ENCODE assay signal across 12 cellular contexts in genomic region chr3:195101927-195102608, GRCh38.
A peak's percentile ranks its signal among the peaks of the same experiment; 100 is the strongest.
DNase-seq lines count a peak whose midpoint lies in the region; ATAC-seq and TF ChIP-seq lines count a peak whose summit lies in the region.
"Had no signal": no experiment of that assay in that cellular context is flagged by ENCODE, and none has a peak within 500 bp of the region (broad histone marks: within the 10 kb centered on the region; RNA-seq: fewer than 3 reads in every experiment).

No MANE protein-coding gene starts in this region.

- H3K4me1 Mint-ChIP-seq in Caco-2 (ENCODE audit: low read depth, unreplicated experiment), result peaks cover 33% of the 10 kb centered on the region

- H3K27ac ChIP-seq in PC-9, result peak overlapping the region; percentile 52
- H3K27ac ChIP-seq in foreskin keratinocyte, result peak overlapping the region; percentile 40
- peak overlapping the region in 3 of 4 donors; percentile 12 to 67 (median 58) for H3K27ac ChIP-seq in gastrocnemius medialis

- peaks cover 36% of the 10 kb centered on the region for H3K4me1 ChIP-seq in Caco-2
- peaks cover 47% of the 10 kb centered on the region for H3K4me1 ChIP-seq in PC-9 (replicated peaks; ENCODE audit: insufficient read depth)
- H3K4me1 ChIP-seq in foreskin keratinocyte, result peaks cover 24% of the 10 kb centered on the region
- H3K4me1 ChIP-seq in gastrocnemius medialis, result peaks cover 13 to 23% of the 10 kb centered on the region in 2 donors

- no peaks in the 10 kb centered on the region for H3K27me3 Mint-ChIP-seq in Caco-2 (ENCODE audit: insufficient read depth, unreplicated experiment)
- H3K27me3 Mint-ChIP-seq: activated naive CD8-positive, alpha-beta T cell had no signal

- no peaks in the 10 kb centered on the region for H3K36me3 Mint-ChIP-seq in Caco-2 (ENCODE audit: insufficient read depth, unreplicated experiment)

- POLR2A ChIA-PET in Caco-2 (lab: Charles Lee) (no interaction called here), PC-9 (lab: Charles Lee; ENCODE audit: unreplicated experiment) (no interaction called here)

- no peaks in the 10 kb centered on the region for H3K9me2 ChIP-seq in PC-9 (ENCODE audit: insufficient read depth)

- H3K27me3 ChIP-seq in Caco-2 (replicated peaks; ENCODE audit: control insufficient read depth, insufficient read depth, low read length) (no peaks in the 10 kb centered on the region), PC-9 (ENCODE audit: insufficient read depth, low read depth) (no peaks in the 10 kb centered on the region), foreskin keratinocyte (no peaks in the 10 kb centered on the region), gastrocnemius medialis (no peaks in the 10 kb centered on the region)

- no TSS peak for BruUV-seq in Caco-2 (replicated peaks; lab: Mats Ljungman, UMichigan)
- no TSS peak for BruUV-seq in PC-9 (replicated peaks; lab: Mats Ljungman, UMichigan)

- no peak overlapping the region for H3K4me3 Mint-ChIP-seq in Caco-2 (ENCODE audit: unreplicated experiment)
- H3K4me3 Mint-ChIP-seq: activated naive CD8-positive, alpha-beta T cell had no signal

- H3K36me3 ChIP-seq in Caco-2 (ENCODE audit: control insufficient read depth, insufficient read depth, low read length), result no peaks in the 10 kb centered on the region
- no peaks in the 10 kb centered on the region for H3K36me3 ChIP-seq in PC-9 (ENCODE audit: low read depth)
- H3K36me3 ChIP-seq in gastrocnemius medialis, result no peaks in the 10 kb centered on the region

- in situ Hi-C loops in gastrocnemius medialis (cut with MboI; ENCODE audit: low sequenced_read_pairs in 4 of 4), result no loop called here

- no peak for DNase-seq in Caco-2
- DNase-seq in PC-9, result no peak
- DNase-seq in foreskin keratinocyte, result no peak
- no peak for DNase-seq in gastrocnemius medialis
- DNase-seq in ecto neural progenitor cell (ENCODE audit: low spot score), result no peak
- no peak for DNase-seq in amygdala (lab: John Stamatoyannopoulos, UW)
- DNase-seq: cortex of kidney, NCI-H1694 treated with DMSO at 0.1 percent for 48 hours, NCI-H526 treated with DMSO at 0.1 percent for 48 hours had no signal

- TF ChIP-seq CTCF in Caco-2 (IDR thresholded peaks at IDR 0.05; ENCODE audit: insufficient read depth in 1 of 2, low read depth in 1 of 2, low read length in 1 of 2, severe bottlenecking in 1 of 2, unreplicated experiment in 1 of 2), result no peak
- TF ChIP-seq CTCF in PC-9 (conservative IDR thresholded peaks at IDR 0.05), result no peak
- no peak for TF ChIP-seq CTCF in foreskin keratinocyte (conservative IDR thresholded peaks at IDR 0.05)
- TF ChIP-seq CTCF in gastrocnemius medialis (IDR thresholded peaks at IDR 0.05 in 4 of 5, conservative IDR thresholded peaks at IDR 0.05 in 1 of 5), result no peak

- no peak for ATAC-seq in foreskin keratinocyte
- no peak for ATAC-seq in gastrocnemius medialis
- no peak for ATAC-seq in GM21381 (IDR thresholded peaks at IDR 0.05; ENCODE audit: unreplicated experiment)
- no peak for ATAC-seq in HG03469 (IDR thresholded peaks at IDR 0.05; ENCODE audit: unreplicated experiment)

- no peaks in the 10 kb centered on the region for H3K9me3 ChIP-seq in Caco-2
- no peaks in the 10 kb centered on the region for H3K9me3 ChIP-seq in PC-9 (ENCODE audit: insufficient read depth, low read depth)
- no peaks in the 10 kb centered on the region for H3K9me3 ChIP-seq in gastrocnemius medialis

- no peak overlapping the region for H2AFZ ChIP-seq in PC-9

- H3F3A ChIP-seq in PC-9 (ENCODE audit: insufficient read depth, low read depth), result peaks cover 12% of the 10 kb centered on the region

- H3K79me2 ChIP-seq in PC-9 (ENCODE audit: low read depth), result no peaks in the 10 kb centered on the region

- no peak for TF ChIP-seq POLR2A in gastrocnemius medialis (IDR thresholded peaks at IDR 0.05)

- no peaks in the 10 kb centered on the region for H3K9me3 Mint-ChIP-seq in Caco-2 (ENCODE audit: unreplicated experiment)

- CTCF ChIA-PET in Caco-2 (lab: Charles Lee), result no interaction called here
- CTCF ChIA-PET in PC-9 (lab: Charles Lee), result interaction anchor here (0.6 kb wide), 1 partner anchor 339 kb away, joined by 6 read pairs; no protein-coding TSS in a partner anchor

- peak overlapping the region; percentile 32 for H3K4me2 ChIP-seq in PC-9

- intact Hi-C loops in Caco-2 (cut with micrococcal nuclease; ENCODE audit: unreplicated experiment), result no loop called here
- intact Hi-C loops in PC-9 (cut with micrococcal nuclease; ENCODE audit: unreplicated experiment), result loop anchor here (1.0 to 10.0 kb wide), 6 partner anchors 69 to 327 kb away; no protein-coding TSS in a partner anchor
- intact Hi-C loops in gastrocnemius medialis (cut with DNase I; ENCODE audit: low total_unique reads), result no loop called here

- H3K4me3 ChIP-seq in Caco-2 (ENCODE audit: low read depth, low read length) (no peak overlapping the region), PC-9 (no peak overlapping the region), gastrocnemius medialis (no peak overlapping the region)

- H4K20me1 ChIP-seq in PC-9 (ENCODE audit: insufficient read depth), result no peaks in the 10 kb centered on the region

- H3K27ac Mint-ChIP-seq in Caco-2 (ENCODE audit: unreplicated experiment), result peak overlapping the region; percentile 49
- H3K27ac Mint-ChIP-seq: activated naive CD8-positive, alpha-beta T cell had no signal
